Comparison of ENCODE assay signal across 23 cellular contexts in the genomic region with DNA sequence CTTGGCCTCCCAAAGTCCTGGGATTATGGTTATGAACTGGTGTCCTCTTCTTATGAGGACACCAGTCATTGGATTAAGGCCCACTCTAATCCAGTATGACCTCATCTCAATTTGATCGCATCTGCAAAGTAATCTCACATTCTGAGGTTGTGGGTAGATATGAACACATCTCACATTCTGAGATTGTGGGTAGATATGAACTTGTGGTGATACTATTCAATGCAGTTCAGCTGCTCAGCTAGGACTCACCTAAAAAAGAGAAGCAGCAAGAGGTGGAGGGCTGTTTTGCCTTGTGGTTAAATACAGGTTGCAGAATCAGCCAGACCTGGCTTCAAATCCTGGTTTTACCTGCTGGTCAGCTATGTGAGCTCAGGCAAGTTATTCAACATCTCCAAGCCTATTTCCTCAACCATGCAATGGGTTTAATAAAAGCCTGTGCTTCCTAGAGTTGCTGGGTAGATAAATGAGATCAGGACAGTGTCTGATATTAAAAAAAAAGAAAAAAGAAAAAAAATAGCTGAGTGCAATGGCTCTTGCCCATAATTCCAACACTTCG. TPM values are rescaled to one million over a fixed set of nuclear protein-coding genes. Genes with fewer than 3 reads are reported as not detected.
A peak's percentile ranks its signal among the peaks of the same experiment; 100 is the strongest.
DNase-seq lines count a peak whose midpoint lies in the region; ATAC-seq lines count a peak whose summit lies in the region.
"Had no signal": no experiment of that assay in that cellular context is flagged by ENCODE, and none has a peak within 500 bp of the region (broad histone marks: within the 10 kb centered on the region; RNA-seq: fewer than 3 reads in every experiment).

No MANE protein-coding gene starts in this region.

- peak overlapping the region; percentile 19 for H3K27ac Mint-ChIP-seq in activated CD4-positive, alpha-beta T cell treated with anti-CD3 and anti-CD28 coated beads, Interleukin-2, amount 10 ng/mL, durations not matched to agents 7 days and 5 days
- H3K27ac Mint-ChIP-seq in CD8-positive, alpha-beta memory T cell, result peak overlapping the region; percentile 30 to 92 (median 67)
- no peak overlapping the region for H3K27ac Mint-ChIP-seq in activated T-helper 2 cell treated with anti-CD3 and anti-CD28 coated beads, Interferon-gamma antibody, Interleukin-2, Interleukin-4, amounts not matched to agents 10 μg/mL and 5 μg/mL and 100 μg/mL, durations not matched to agents 14 hours and 24 hours and 36 hours
- peak overlapping the region in 6 of 10 donors; percentile 25 to 75 (median 42) for H3K27ac Mint-ChIP-seq in naive thymus-derived CD8-positive, alpha-beta T cell
- H3K27ac Mint-ChIP-seq: H9; natural killer cell treated with Interleukin-12 subunit alpha and Interleukin-12 subunit beta and Interleukin-15 and Interleukin-18, amount 100 ng/mL, for 72 hours; T-helper 1 cell treated with Interleukin-12 subunit alpha and Interleukin-12 subunit beta and Interleukin-4 antibody, amounts not matched to agents 30 μg/mL and 1 μg/mL, for 36 hours had no signal

- peaks cover 7% of the 10 kb centered on the region for H3K9me3 ChIP-seq in CD8-positive, alpha-beta memory T cell (ENCODE audit: low read length)
- H3K9me3 ChIP-seq: BE2C, SJSA1 had no signal

- intact Hi-C loops in activated T-helper 2 cell treated with anti-CD3 and anti-CD28 coated beads, Interferon-gamma antibody, Interleukin-2, Interleukin-4, amounts not matched to agents 10 μg/mL and 5 μg/mL and 100 μg/mL, durations not matched to agents 14 hours and 24 hours and 36 hours (cut with micrococcal nuclease), result loop anchor here (1.0 to 2.0 kb wide), 3 partner anchors 9 to 46 kb away; partner anchors contain the start of genes BAG3 and TIAL1

- CTCF ChIA-PET in activated CD4-positive, alpha-beta T cell treated with anti-CD3 and anti-CD28 coated beads, Interleukin-2, amount 10 ng/mL, durations not matched to agents 7 days and 5 days (lab: Charles Lee), result no interaction called here
- CTCF ChIA-PET in CD8-positive, alpha-beta memory T cell (lab: Charles Lee), result interaction anchor here (1.1 to 2.8 kb wide), 4 partner anchors 8 to 364 kb away, joined by 3 to 10 read pairs (median 3); partner anchors contain the start of gene BAG3

- H3K27me3 Mint-ChIP-seq in activated CD4-positive, alpha-beta T cell treated with anti-CD3 and anti-CD28 coated beads, Interleukin-2, amount 10 ng/mL, durations not matched to agents 7 days and 5 days, result peaks cover 3% of the 10 kb centered on the region
- peaks cover 0 to 4% of the 10 kb centered on the region in 2 donors for H3K27me3 Mint-ChIP-seq in CD8-positive, alpha-beta memory T cell
- H3K27me3 Mint-ChIP-seq in activated T-helper 2 cell treated with anti-CD3 and anti-CD28 coated beads, Interferon-gamma antibody, Interleukin-2, Interleukin-4, amounts not matched to agents 10 μg/mL and 5 μg/mL and 100 μg/mL, durations not matched to agents 14 hours and 24 hours and 36 hours (ENCODE audit: low read depth), result peaks cover 58% of the 10 kb centered on the region
- H3K27me3 Mint-ChIP-seq in naive thymus-derived CD8-positive, alpha-beta T cell, result no peaks in the 10 kb centered on the region
- H3K27me3 Mint-ChIP-seq: type B pancreatic cell had no signal

- H3K4me1 ChIP-seq in CD8-positive, alpha-beta memory T cell (ENCODE audit: insufficient read depth, low read length), result peaks cover 22% of the 10 kb centered on the region
- H3K4me1 ChIP-seq: SJSA1 had no signal

- H3K36me3 ChIP-seq in CD8-positive, alpha-beta memory T cell (ENCODE audit: insufficient read depth, low read length), result no peaks in the 10 kb centered on the region
- H3K36me3 ChIP-seq: BE2C, SJSA1 had no signal

- H3K4me3 ChIP-seq in CD8-positive, alpha-beta memory T cell (ENCODE audit: low read length), result no peak overlapping the region
- H3K4me3 ChIP-seq: SJSA1 had no signal

- H3K27ac ChIP-seq in CD8-positive, alpha-beta memory T cell (ENCODE audit: low read depth, low read length), result no peak overlapping the region
- H3K27ac ChIP-seq: HL-60, SJSA1, VCaP had no signal

- peaks cover 29% of the 10 kb centered on the region for H3K4me1 Mint-ChIP-seq in activated CD4-positive, alpha-beta T cell treated with anti-CD3 and anti-CD28 coated beads, Interleukin-2, amount 10 ng/mL, durations not matched to agents 7 days and 5 days
- H3K4me1 Mint-ChIP-seq in CD8-positive, alpha-beta memory T cell, result peaks cover 21 to 34% (median 32%) of the 10 kb centered on the region in 3 donors
- peaks cover 20% of the 10 kb centered on the region for H3K4me1 Mint-ChIP-seq in activated T-helper 2 cell treated with anti-CD3 and anti-CD28 coated beads, Interferon-gamma antibody, Interleukin-2, Interleukin-4, amounts not matched to agents 10 μg/mL and 5 μg/mL and 100 μg/mL, durations not matched to agents 14 hours and 24 hours and 36 hours (ENCODE audit: low read depth)
- H3K4me1 Mint-ChIP-seq in naive thymus-derived CD8-positive, alpha-beta T cell, result peaks cover 9 to 20% (median 16%) of the 10 kb centered on the region in 4 donors

- peak; percentile 37 to 78 for ATAC-seq in naive thymus-derived CD8-positive, alpha-beta T cell
- no peak for ATAC-seq in GM19351 (IDR thresholded peaks at IDR 0.05; ENCODE audit: unreplicated experiment)
- ATAC-seq: left colon, right cardiac atrium had no signal

- no peak overlapping the region for H3K4me3 Mint-ChIP-seq in activated CD4-positive, alpha-beta T cell treated with anti-CD3 and anti-CD28 coated beads, Interleukin-2, amount 10 ng/mL, durations not matched to agents 7 days and 5 days
- peak overlapping the region; percentile 7 to 80 (median 68) for H3K4me3 Mint-ChIP-seq in CD8-positive, alpha-beta memory T cell
- peak overlapping the region; percentile 5 for H3K4me3 Mint-ChIP-seq in activated T-helper 2 cell treated with anti-CD3 and anti-CD28 coated beads, Interferon-gamma antibody, Interleukin-2, Interleukin-4, amounts not matched to agents 10 μg/mL and 5 μg/mL and 100 μg/mL, durations not matched to agents 14 hours and 24 hours and 36 hours (ENCODE audit: low read depth)
- peak overlapping the region in 2 of 10 donors; percentile 23 to 49 for H3K4me3 Mint-ChIP-seq in naive thymus-derived CD8-positive, alpha-beta T cell
- H3K4me3 Mint-ChIP-seq: H9; natural killer cell treated with Interleukin-12 subunit alpha and Interleukin-12 subunit beta and Interleukin-15 and Interleukin-18, amount 100 ng/mL, for 72 hours; T-helper 1 cell treated with Interleukin-12 subunit alpha and Interleukin-12 subunit beta and Interleukin-4 antibody, amounts not matched to agents 30 μg/mL and 1 μg/mL, for 36 hours had no signal

- peak; percentile 35 for DNase-seq in activated CD4-positive, alpha-beta T cell treated with anti-CD3 and anti-CD28 coated beads, Interleukin-2, amount 10 ng/mL, durations not matched to agents 7 days and 5 days
- no peak for DNase-seq in activated CD4-positive, alpha-beta T cell treated with anti-CD3 and anti-CD28 coated beads for 1 hour
- peak in 3 of 5 donors; percentile 16 to 73 (median 57) for DNase-seq in CD8-positive, alpha-beta memory T cell
- peak; percentile 27 for DNase-seq in activated T-helper 2 cell treated with anti-CD3 and anti-CD28 coated beads, Interferon-gamma antibody, Interleukin-2, Interleukin-4, amounts not matched to agents 10 μg/mL and 5 μg/mL and 100 μg/mL, durations not matched to agents 14 hours and 24 hours and 36 hours (ENCODE audit: low spot score)
- peak in 3 of 10 donors; percentile 27 to 36 (median 33) for DNase-seq in naive thymus-derived CD8-positive, alpha-beta T cell
- DNase-seq in SW 1271 (lab: John Stamatoyannopoulos, UW) (no peak), NCI-H446 treated with DMSO at 0.1 percent for 48 hours (lab: John Stamatoyannopoulos, UW) (no peak)
- DNase-seq: activated effector memory CD4-positive, alpha-beta T cell treated with Interleukin-2 at 50 U/mL for 16 hours; amygdala; BE2C; H9; left colon; NCI-H1417; NCI-H2107; NCI-H524; right cardiac atrium had no signal

- H3K9me3 Mint-ChIP-seq in activated CD4-positive, alpha-beta T cell treated with anti-CD3 and anti-CD28 coated beads, Interleukin-2, amount 10 ng/mL, durations not matched to agents 7 days and 5 days, result peaks cover 3% of the 10 kb centered on the region
- peaks cover 0 to 10% (median 0%) of the 10 kb centered on the region in 5 donors for H3K9me3 Mint-ChIP-seq in CD8-positive, alpha-beta memory T cell
- H3K9me3 Mint-ChIP-seq in activated T-helper 2 cell treated with anti-CD3 and anti-CD28 coated beads, Interferon-gamma antibody, Interleukin-2, Interleukin-4, amounts not matched to agents 10 μg/mL and 5 μg/mL and 100 μg/mL, durations not matched to agents 14 hours and 24 hours and 36 hours, result peaks cover 4% of the 10 kb centered on the region
- H3K9me3 Mint-ChIP-seq in naive thymus-derived CD8-positive, alpha-beta T cell, result peaks cover 0 to 11% (median 0%) of the 10 kb centered on the region in 9 donors
- H3K9me3 Mint-ChIP-seq: natural killer cell treated with Interleukin-12 subunit alpha and Interleukin-12 subunit beta and Interleukin-15 and Interleukin-18, amount 100 ng/mL, for 72 hours; T-helper 1 cell treated with Interleukin-12 subunit alpha and Interleukin-12 subunit beta and Interleukin-4 antibody, amounts not matched to agents 30 μg/mL and 1 μg/mL, for 36 hours; type B pancreatic cell had no signal

- H3K27me3 ChIP-seq in CD8-positive, alpha-beta memory T cell (ENCODE audit: insufficient read depth, low read length, poor library complexity, severe bottlenecking), result no peaks in the 10 kb centered on the region
- H3K27me3 ChIP-seq: BE2C, SJSA1 had no signal

- POLR2A ChIA-PET in activated CD4-positive, alpha-beta T cell treated with anti-CD3 and anti-CD28 coated beads, Interleukin-2, amount 10 ng/mL, durations not matched to agents 7 days and 5 days (lab: Charles Lee), result no interaction called here
- POLR2A ChIA-PET in CD8-positive, alpha-beta memory T cell (lab: Charles Lee), result interaction anchor here (0.7 to 1.6 kb wide), 2 partner anchors 9 to 11 kb away, joined by 3 to 9 read pairs; partner anchors contain the start of gene BAG3
- POLR2A ChIA-PET in naive thymus-derived CD8-positive, alpha-beta T cell (lab: Charles Lee), result interaction anchor here (0.6 to 0.7 kb wide), 2 partner anchors 448 to 576 kb away, joined by 3 read pairs; no protein-coding TSS in a partner anchor

- H3K36me3 Mint-ChIP-seq in activated CD4-positive, alpha-beta T cell treated with anti-CD3 and anti-CD28 coated beads, Interleukin-2, amount 10 ng/mL, durations not matched to agents 7 days and 5 days (ENCODE audit: low read depth), result no peaks in the 10 kb centered on the region
- H3K36me3 Mint-ChIP-seq in CD8-positive, alpha-beta memory T cell, result peaks cover 0 to 5% (median 0%) of the 10 kb centered on the region in 3 donors
- H3K36me3 Mint-ChIP-seq in activated T-helper 2 cell treated with anti-CD3 and anti-CD28 coated beads, Interferon-gamma antibody, Interleukin-2, Interleukin-4, amounts not matched to agents 10 μg/mL and 5 μg/mL and 100 μg/mL, durations not matched to agents 14 hours and 24 hours and 36 hours (ENCODE audit: low read depth), result no peaks in the 10 kb centered on the region
- peaks cover 0 to 3% (median 0%) of the 10 kb centered on the region in 3 donors for H3K36me3 Mint-ChIP-seq in naive thymus-derived CD8-positive, alpha-beta T cell
- H3K36me3 Mint-ChIP-seq: natural killer cell treated with Interleukin-12 subunit alpha and Interleukin-12 subunit beta and Interleukin-15 and Interleukin-18, amount 100 ng/mL, for 72 hours; type B pancreatic cell had no signal

RNA-seq across cellular contexts. Expression of gene BAG3, which starts 8.5 kb away (rescaled TPM):
- total RNA-seq in activated CD4-positive, alpha-beta T cell treated with anti-CD3 and anti-CD28 coated beads, Interleukin-2, amount 10 ng/mL, durations not matched to agents 7 days and 5 days, result 10 to 100 TPM; 27.1 to 27.6 TPM
- total RNA-seq in CD8-positive, alpha-beta memory T cell, result 10 to 100 TPM; 12.0 to 12.5 TPM
- 11.3 TPM for polyA plus RNA-seq in CD8-positive, alpha-beta memory T cell
- 31.8 and 33.3 TPM in 2 replicates for total RNA-seq in activated T-helper 2 cell treated with anti-CD3 and anti-CD28 coated beads, Interferon-gamma antibody, Interleukin-2, Interleukin-4, amounts not matched to agents 10 μg/mL and 5 μg/mL and 100 μg/mL, durations not matched to agents 14 hours and 24 hours and 36 hours
- 10 to 100 TPM; 14.4 to 17.8 TPM for total RNA-seq in naive thymus-derived CD8-positive, alpha-beta T cell
- polyA plus RNA-seq in naive thymus-derived CD8-positive, alpha-beta T cell, result 10 to 100 TPM in 2 of 3 donors, 1 to 10 TPM in 1; 5.1 to 26.5 (median 12.5) TPM

RNA-seq across cellular contexts. Expression of gene TIAL1, which starts 45.9 kb away (rescaled TPM):
- total RNA-seq in activated CD4-positive, alpha-beta T cell treated with anti-CD3 and anti-CD28 coated beads, Interleukin-2, amount 10 ng/mL, durations not matched to agents 7 days and 5 days, result 100 to 1,000 TPM; 166 to 174 TPM
- total RNA-seq in CD8-positive, alpha-beta memory T cell, result 100 to 1,000 TPM; 201 to 207 TPM
- 15.0 TPM for polyA plus RNA-seq in CD8-positive, alpha-beta memory T cell
- 183 and 184 TPM in 2 replicates for total RNA-seq in activated T-helper 2 cell treated with anti-CD3 and anti-CD28 coated beads, Interferon-gamma antibody, Interleukin-2, Interleukin-4, amounts not matched to agents 10 μg/mL and 5 μg/mL and 100 μg/mL, durations not matched to agents 14 hours and 24 hours and 36 hours
- total RNA-seq in naive thymus-derived CD8-positive, alpha-beta T cell, result 100 to 1,000 TPM; 215 to 224 TPM
- 10 to 100 TPM in 1 of 3 donors, 1 to 10 TPM in 2; 9.3 to 12.9 (median 9.4) TPM for polyA plus RNA-seq in naive thymus-derived CD8-positive, alpha-beta T cell

Comparison
In these comparisons a context has a peak if more than half of its experiments do, and no peak if none do; other contexts are left out.
1. DNase-seq: peak in activated CD4-positive, alpha-beta T cell treated with anti-CD3 and anti-CD28 coated beads, Interleukin-2, amount 10 ng/mL, durations not matched to agents 7 days and 5 days (single experiment), CD8-positive, alpha-beta memory T cell (3 of 5) and activated T-helper 2 cell treated with anti-CD3 and anti-CD28 coated beads, Interferon-gamma antibody, Interleukin-2, Interleukin-4, amounts not matched to agents 10 μg/mL and 5 μg/mL and 100 μg/mL, durations not matched to agents 14 hours and 24 hours and 36 hours (single experiment); none in activated CD4-positive, alpha-beta T cell treated with anti-CD3 and anti-CD28 coated beads for 1 hour (single experiment), SW 1271 (0 of 2) and NCI-H446 treated with DMSO at 0.1 percent for 48 hours (single experiment).